ENCODE assay signal across 12 cellular contexts in genomic region chr5:61631438-61631941, GRCh38.
DNase-seq lines count a peak whose midpoint lies in the region; ATAC-seq and TF ChIP-seq lines count a peak whose summit lies in the region.
"Had no signal": no experiment of that assay in that cellular context is flagged by ENCODE, and none has a peak within 500 bp of the region (broad histone marks: within the 10 kb centered on the region; RNA-seq: fewer than 3 reads in every experiment).

No MANE protein-coding gene starts in this region.

- no peak overlapping the region for H3K27ac Mint-ChIP-seq in activated T-cell treated with anti-CD3 and anti-CD28 coated beads, Interleukin-2, amount 50 U/mL, for 24 hours
- H3K27ac Mint-ChIP-seq: activated T-helper 2 cell treated with anti-CD3 and anti-CD28 coated beads, Interferon-gamma antibody, Interleukin-2, Interleukin-4, amounts not matched to agents 10 μg/mL and 5 μg/mL and 100 μg/mL, durations not matched to agents 14 hours and 24 hours and 36 hours had no signal

- peaks cover 8% of the 10 kb centered on the region for H3K4me1 Mint-ChIP-seq in activated T-cell treated with anti-CD3 and anti-CD28 coated beads, Interleukin-2, amount 50 U/mL, for 24 hours (ENCODE audit: low read depth)

- H3K36me3 Mint-ChIP-seq in activated T-cell treated with anti-CD3 and anti-CD28 coated beads, Interleukin-2, amount 50 U/mL, for 24 hours (ENCODE audit: low read depth), result no peaks in the 10 kb centered on the region

- H3K4me1 ChIP-seq in right atrium auricular region (peaks cover 0 to 18% of the 10 kb centered on the region in 2 donors), psoas muscle (peaks cover 8% of the 10 kb centered on the region)

- no peaks in the 10 kb centered on the region for H3K36me3 ChIP-seq in brain microvascular endothelial cell (replicated peaks)
- H3K36me3 ChIP-seq in right atrium auricular region, result no peaks in the 10 kb centered on the region
- H3K36me3 ChIP-seq in psoas muscle (ENCODE audit: insufficient read depth in 1 of 2, low read depth in 1 of 2), result no peaks in the 10 kb centered on the region
- H3K36me3 ChIP-seq: BLaER1 treated with 17β-estradiol and CSF1 and Interleukin-3, amounts not matched to agents 10 nM and 100 nM; neutrophil had no signal

- peak in 2 of 4 donors; percentile 48 to 74 for ATAC-seq in psoas muscle
- ATAC-seq in GM21576 (IDR thresholded peaks at IDR 0.05; ENCODE audit: unreplicated experiment), result no peak

- H3K4me3 Mint-ChIP-seq in activated T-cell treated with anti-CD3 and anti-CD28 coated beads, Interleukin-2, amount 50 U/mL, for 24 hours, result no peak overlapping the region

- H3K9me3 ChIP-seq in right atrium auricular region, result no peaks in the 10 kb centered on the region
- H3K9me3 ChIP-seq in psoas muscle, result no peaks in the 10 kb centered on the region
- H3K9me3 ChIP-seq: BLaER1 treated with 17β-estradiol and CSF1 and Interleukin-3, amounts not matched to agents 10 nM and 100 nM; neutrophil had no signal

- TF ChIP-seq CTCF in brain microvascular endothelial cell (IDR thresholded peaks at IDR 0.05; ENCODE audit: low read depth, low read length, missing control alignments) (no peak), right atrium auricular region (IDR thresholded peaks at IDR 0.05) (no peak), psoas muscle (IDR thresholded peaks at IDR 0.05) (no peak)

- H3K9me3 Mint-ChIP-seq in activated T-cell treated with anti-CD3 and anti-CD28 coated beads, Interleukin-2, amount 50 U/mL, for 24 hours, result peaks cover 3% of the 10 kb centered on the region
- H3K9me3 Mint-ChIP-seq: activated T-helper 2 cell treated with anti-CD3 and anti-CD28 coated beads, Interferon-gamma antibody, Interleukin-2, Interleukin-4, amounts not matched to agents 10 μg/mL and 5 μg/mL and 100 μg/mL, durations not matched to agents 14 hours and 24 hours and 36 hours had no signal

- DNase-seq in G401 (ENCODE audit: low spot score) (peak; percentile 82), brain microvascular endothelial cell (peak; percentile 4), right atrium auricular region (ENCODE audit: low spot score) (peak; percentile 65), psoas muscle (peak; percentile 47 to 67), A172 (ENCODE audit: low spot score) (no peak), Kasumi-1 (lab: John Stamatoyannopoulos, UW) (no peak)
- DNase-seq in activated T-cell treated with anti-CD3 and anti-CD28 coated beads, Interleukin-2, amount 50 U/mL, for 24 hours, result no peak

- WGBS in psoas muscle, 3 donors, result 8 to 28% (median 13%) methylated on average over 11 of the region's 11 CpGs

- H3K4me3 ChIP-seq in brain microvascular endothelial cell (ENCODE audit: low read depth, low read length) (peak overlapping the region; percentile 9), right atrium auricular region (peak overlapping the region in 1 of 2 donors; percentile 4), psoas muscle (peak overlapping the region; percentile 7)
- H3K4me3 ChIP-seq: BLaER1 treated with 17β-estradiol and CSF1 and Interleukin-3, amounts not matched to agents 10 nM and 100 nM had no signal

- in situ Hi-C loops in G401 (cut with HindIII; ENCODE audit: low sequenced_read_pairs), result no loop called here
- in situ Hi-C loops in brain microvascular endothelial cell (cut with HindIII; ENCODE audit: low pct_ligation_motif_present, low sequenced_read_pairs), result no loop called here

- H3K27ac ChIP-seq in brain microvascular endothelial cell (no peak overlapping the region), right atrium auricular region (peak overlapping the region; percentile 37 to 51), psoas muscle (no peak overlapping the region)
- H3K27ac ChIP-seq: BLaER1 treated with 17β-estradiol and CSF1 and Interleukin-3, amounts not matched to agents 10 nM and 100 nM; HL-60; neutrophil had no signal

- intact Hi-C loops in psoas muscle (cut with DNase I), result no loop called here

- H3K27me3 Mint-ChIP-seq in activated T-cell treated with anti-CD3 and anti-CD28 coated beads, Interleukin-2, amount 50 U/mL, for 24 hours, result peaks cover 37% of the 10 kb centered on the region

- H3K27me3 ChIP-seq in brain microvascular endothelial cell (replicated peaks), result no peaks in the 10 kb centered on the region
- no peaks in the 10 kb centered on the region for H3K27me3 ChIP-seq in right atrium auricular region
- no peaks in the 10 kb centered on the region for H3K27me3 ChIP-seq in psoas muscle (ENCODE audit: insufficient read depth in 3 of 3, low read length in 2 of 3)

Comparison
In these comparisons a context has a peak if more than half of its experiments do, and no peak if none do; other contexts are left out.
1. DNase-seq: peak in G401 (single experiment), brain microvascular endothelial cell (single experiment), right atrium auricular region (single experiment) and psoas muscle (2 of 2); none in activated T-cell treated with anti-CD3 and anti-CD28 coated beads, Interleukin-2, amount 50 U/mL, for 24 hours (single experiment), A172 (single experiment) and Kasumi-1 (0 of 2).
2. H3K27ac ChIP-seq: peak in right atrium auricular region (2 of 2); none in brain microvascular endothelial cell (single experiment) and psoas muscle (single experiment).